Comparison of ENCODE assay signal across 15 cellular contexts in the genomic region with DNA sequence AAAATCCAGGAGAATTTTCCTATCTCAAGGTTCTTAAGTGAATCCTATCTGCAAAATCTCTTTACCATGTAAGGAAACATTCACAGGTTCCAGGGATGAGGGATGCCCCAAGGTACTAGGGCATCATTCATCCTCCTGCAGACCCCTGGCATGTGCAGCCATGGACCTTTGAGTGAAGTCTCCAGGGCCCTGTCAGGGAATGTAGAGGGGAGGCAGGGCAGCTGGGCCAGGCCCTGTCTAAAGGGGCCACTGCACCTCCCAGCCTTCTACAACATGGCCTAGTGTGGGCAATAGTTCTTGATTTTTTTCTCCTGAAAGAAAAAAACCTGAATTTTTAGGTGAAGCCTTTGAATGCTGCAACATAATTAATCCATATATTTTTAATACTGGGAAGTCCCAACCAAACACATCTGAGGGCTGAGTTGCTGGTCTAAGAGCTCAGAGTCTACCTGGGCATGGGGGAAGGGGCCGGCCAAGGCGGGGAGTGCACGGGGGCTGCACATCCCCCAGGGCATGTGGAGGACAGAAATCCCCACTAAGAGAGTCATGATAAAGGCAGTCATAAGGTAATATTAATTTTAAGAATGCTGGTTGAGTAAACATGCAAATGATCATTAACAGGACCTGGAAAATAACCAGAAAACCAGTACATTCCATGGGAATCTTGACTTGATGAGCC.
DNase-seq lines count a peak whose midpoint lies in the region; ATAC-seq and TF ChIP-seq lines count a peak whose summit lies in the region.
"Had no signal": no experiment of that assay in that cellular context is flagged by ENCODE, and none has a peak within 500 bp of the region (broad histone marks: within the 10 kb centered on the region; RNA-seq: fewer than 3 reads in every experiment).

No MANE protein-coding gene starts in this region.

- no peaks in the 10 kb centered on the region for H3K9me3 Mint-ChIP-seq in T-helper 2 cell treated with Interferon-gamma antibody and Interleukin-4, amounts not matched to agents 5 μg/mL and 100 μg/mL, for 36 hours
- no peaks in the 10 kb centered on the region for H3K9me3 Mint-ChIP-seq in activated CD4-positive, alpha-beta memory T cell treated with anti-CD3 and anti-CD28 coated beads for 36 hours
- no peaks in the 10 kb centered on the region for H3K9me3 Mint-ChIP-seq in endodermal cell
- H3K9me3 Mint-ChIP-seq in stimulated activated memory B cell treated with anti-CD40 and anti-IgM and Interleukin-4, amounts not matched to agents 10 μg/mL and 1 μg/mL and 100 μg/mL, for 72 hours = no peaks in the 10 kb centered on the region
- H3K9me3 Mint-ChIP-seq: naive B cell had no signal

- H3K27me3 Mint-ChIP-seq in T-helper 2 cell treated with Interferon-gamma antibody and Interleukin-4, amounts not matched to agents 5 μg/mL and 100 μg/mL, for 36 hours (ENCODE audit: low read depth) = no peaks in the 10 kb centered on the region
- no peaks in the 10 kb centered on the region for H3K27me3 Mint-ChIP-seq in activated CD4-positive, alpha-beta memory T cell treated with anti-CD3 and anti-CD28 coated beads for 36 hours
- no peaks in the 10 kb centered on the region for H3K27me3 Mint-ChIP-seq in endodermal cell (ENCODE audit: insufficient read depth)
- no peaks in the 10 kb centered on the region for H3K27me3 Mint-ChIP-seq in stimulated activated memory B cell treated with anti-CD40 and anti-IgM and Interleukin-4, amounts not matched to agents 10 μg/mL and 1 μg/mL and 100 μg/mL, for 72 hours
- H3K27me3 Mint-ChIP-seq: naive B cell had no signal

- H3K36me3 ChIP-seq in endodermal cell (ENCODE audit: control insufficient read depth, insufficient read depth, low read length) = no peaks in the 10 kb centered on the region
- H3K36me3 ChIP-seq: adrenal gland, sigmoid colon, thyroid gland had no signal

- H3K4me3 Mint-ChIP-seq in T-helper 2 cell treated with Interferon-gamma antibody and Interleukin-4, amounts not matched to agents 5 μg/mL and 100 μg/mL, for 36 hours = no peak overlapping the region
- H3K4me3 Mint-ChIP-seq in activated CD4-positive, alpha-beta memory T cell treated with anti-CD3 and anti-CD28 coated beads for 36 hours = no peak overlapping the region
- peak overlapping the region; percentile 34 for H3K4me3 Mint-ChIP-seq in endodermal cell
- H3K4me3 Mint-ChIP-seq in stimulated activated memory B cell treated with anti-CD40 and anti-IgM and Interleukin-4, amounts not matched to agents 10 μg/mL and 1 μg/mL and 100 μg/mL, for 72 hours = no peak overlapping the region

- CTCF ChIA-PET in activated CD4-positive, alpha-beta memory T cell treated with anti-CD3 and anti-CD28 coated beads for 36 hours (lab: Charles Lee) = interaction anchor here (0.6 to 0.9 kb wide), 2 partner anchors 114 to 119 kb away, joined by 3 read pairs; no protein-coding TSS in a partner anchor

- peaks cover 41% of the 10 kb centered on the region for H3K36me3 Mint-ChIP-seq in T-helper 2 cell treated with Interferon-gamma antibody and Interleukin-4, amounts not matched to agents 5 μg/mL and 100 μg/mL, for 36 hours (ENCODE audit: low read depth)
- H3K36me3 Mint-ChIP-seq in activated CD4-positive, alpha-beta memory T cell treated with anti-CD3 and anti-CD28 coated beads for 36 hours = peaks cover 6% of the 10 kb centered on the region
- H3K36me3 Mint-ChIP-seq in endodermal cell (ENCODE audit: low read depth) = no peaks in the 10 kb centered on the region
- peaks cover 9% of the 10 kb centered on the region for H3K36me3 Mint-ChIP-seq in stimulated activated memory B cell treated with anti-CD40 and anti-IgM and Interleukin-4, amounts not matched to agents 10 μg/mL and 1 μg/mL and 100 μg/mL, for 72 hours
- H3K36me3 Mint-ChIP-seq: naive B cell had no signal

- no peak overlapping the region for H3K4me3 ChIP-seq in endodermal cell (ENCODE audit: low read length)
- H3K4me3 ChIP-seq: adrenal gland, sigmoid colon, thyroid gland had no signal

- intact Hi-C loops in activated CD4-positive, alpha-beta memory T cell treated with anti-CD3 and anti-CD28 coated beads for 36 hours (cut with micrococcal nuclease) = no loop called here

- H3K4me1 Mint-ChIP-seq in T-helper 2 cell treated with Interferon-gamma antibody and Interleukin-4, amounts not matched to agents 5 μg/mL and 100 μg/mL, for 36 hours (ENCODE audit: low read depth) = peaks cover 63% of the 10 kb centered on the region
- peaks cover 79% of the 10 kb centered on the region for H3K4me1 Mint-ChIP-seq in activated CD4-positive, alpha-beta memory T cell treated with anti-CD3 and anti-CD28 coated beads for 36 hours (ENCODE audit: low read depth)
- H3K4me1 Mint-ChIP-seq in endodermal cell = peaks cover 18% of the 10 kb centered on the region
- peaks cover 93% of the 10 kb centered on the region for H3K4me1 Mint-ChIP-seq in stimulated activated memory B cell treated with anti-CD40 and anti-IgM and Interleukin-4, amounts not matched to agents 10 μg/mL and 1 μg/mL and 100 μg/mL, for 72 hours

- no peak for DNase-seq in T-helper 2 cell treated with Interferon-gamma antibody and Interleukin-4, amounts not matched to agents 5 μg/mL and 100 μg/mL, for 36 hours (ENCODE audit: low spot score)
- no peak for DNase-seq in T-helper 2 cell
- DNase-seq in activated CD4-positive, alpha-beta memory T cell treated with anti-CD3 and anti-CD28 coated beads for 36 hours = no peak
- DNase-seq in endodermal cell = peak; percentile 68
- DNase-seq in cerebellum (ENCODE audit: low spot score) = no peak
- DNase-seq: adrenal gland; effector CD4-positive, alpha-beta T cell; foreskin melanocyte; left cardiac atrium; naive B cell; sigmoid colon had no signal

- no peak overlapping the region for H3K9ac ChIP-seq in endodermal cell (ENCODE audit: extremely low read depth, low read length, poor library complexity, severe bottlenecking)

- H3K9me3 ChIP-seq in endodermal cell (ENCODE audit: control insufficient read depth, low read length) = no peaks in the 10 kb centered on the region
- H3K9me3 ChIP-seq: adrenal gland, sigmoid colon, thyroid gland had no signal

- H3K27ac ChIP-seq in endodermal cell (ENCODE audit: low read depth, low read length) = no peak overlapping the region
- H3K27ac ChIP-seq: adrenal gland, sigmoid colon, thyroid gland had no signal

- TF ChIP-seq CTCF in endodermal cell (conservative IDR thresholded peaks at IDR 0.05) = no peak

- H3K27me3 ChIP-seq in endodermal cell (ENCODE audit: control insufficient read depth, insufficient read depth, low read length, poor library complexity, severe bottlenecking) = no peaks in the 10 kb centered on the region
- H3K27me3 ChIP-seq: adrenal gland, sigmoid colon, thyroid gland had no signal

- peak overlapping the region; percentile 66 for H3K27ac Mint-ChIP-seq in T-helper 2 cell treated with Interferon-gamma antibody and Interleukin-4, amounts not matched to agents 5 μg/mL and 100 μg/mL, for 36 hours
- H3K27ac Mint-ChIP-seq in activated CD4-positive, alpha-beta memory T cell treated with anti-CD3 and anti-CD28 coated beads for 36 hours = peak overlapping the region; percentile 75
- peak overlapping the region; percentile 87 for H3K27ac Mint-ChIP-seq in endodermal cell
- H3K27ac Mint-ChIP-seq in stimulated activated memory B cell treated with anti-CD40 and anti-IgM and Interleukin-4, amounts not matched to agents 10 μg/mL and 1 μg/mL and 100 μg/mL, for 72 hours = peak overlapping the region; percentile 76

- no peak for ATAC-seq in stimulated activated memory B cell treated with anti-CD40 and anti-IgM and Interleukin-4, amounts not matched to agents 10 μg/mL and 1 μg/mL and 100 μg/mL, for 72 hours
- ATAC-seq in GM18873 (IDR thresholded peaks at IDR 0.05; ENCODE audit: low FRiP score, unreplicated experiment) = no peak
- no peak for ATAC-seq in HG03135 (IDR thresholded peaks at IDR 0.05; ENCODE audit: unreplicated experiment)

- no peaks in the 10 kb centered on the region for H3K4me1 ChIP-seq in endodermal cell (ENCODE audit: control insufficient read depth, insufficient read depth, low read length)

- 47 to 52% methylated on average over 2 to 3 of the region's 3 CpGs for WGBS in endodermal cell (ENCODE audit: insufficient coverage in 1 of 2, insufficient read length in 1 of 2), 2 experiments

- POLR2A ChIA-PET in activated CD4-positive, alpha-beta memory T cell treated with anti-CD3 and anti-CD28 coated beads for 36 hours (lab: Charles Lee) = no interaction called here
